ENCODE assay signal across 21 cellular contexts in genomic region chr22:44479662-44480061, GRCh38. TPM values are rescaled to one million over a fixed set of nuclear protein-coding genes. Genes with fewer than 3 reads are reported as not detected.
DNase-seq lines count a peak whose midpoint lies in the region; ATAC-seq and TF ChIP-seq lines count a peak whose summit lies in the region.
"Had no signal": no experiment of that assay in that cellular context is flagged by ENCODE, and none has a peak within 500 bp of the region (broad histone marks: within the 10 kb centered on the region; RNA-seq: fewer than 3 reads in every experiment).

No MANE protein-coding gene starts in this region.

- TF ChIP-seq CTCF in BE2C (IDR thresholded peaks at IDR 0.05; ENCODE audit: low read depth, low read length), result no peak

- no peaks in the 10 kb centered on the region for H3K9me3 ChIP-seq in BE2C

- peak; percentile 60 to 75 for ATAC-seq in natural killer cell treated with Interleukin-12 subunit alpha and Interleukin-12 subunit beta and Interleukin-15 and Interleukin-18, amount 100 ng/mL, for 72 hours
- no peak for ATAC-seq in HG02840 (IDR thresholded peaks at IDR 0.05; ENCODE audit: low FRiP score, unreplicated experiment)
- ATAC-seq: activated CD4-positive, CD25-positive, alpha-beta regulatory T cell treated with anti-CD3 and anti-CD28 coated beads, Interleukin-2, amount 50 U/mL, for 24 hours; GM23338; K562; Right ventricle myocardium inferior; stimulated activated naive B cell treated with anti-CD40 and anti-IgM and Interleukin-4, amounts not matched to agents 10 μg/mL and 1 μg/mL and 100 μg/mL, for 72 hours had no signal

- H3K27me3 Mint-ChIP-seq in natural killer cell treated with Interleukin-12 subunit alpha and Interleukin-12 subunit beta and Interleukin-15 and Interleukin-18, amount 100 ng/mL, for 72 hours, result peaks cover 3 to 9% of the 10 kb centered on the region in 2 donors

- no peaks in the 10 kb centered on the region for H3K36me3 ChIP-seq in BE2C

- peak overlapping the region; percentile 3 for H3K4me3 Mint-ChIP-seq in natural killer cell treated with Interleukin-12 subunit alpha and Interleukin-12 subunit beta and Interleukin-15 and Interleukin-18, amount 100 ng/mL, for 72 hours
- H3K4me3 Mint-ChIP-seq: activated CD4-positive, alpha-beta memory T cell treated with anti-CD3 and anti-CD28 coated beads, Interleukin-2, amount 10 ng/mL, durations not matched to agents 7 days and 5 days; GM23338; stimulated activated naive B cell treated with anti-CD40 and anti-IgM and Interleukin-4, amounts not matched to agents 10 μg/mL and 1 μg/mL and 100 μg/mL, for 72 hours had no signal

- H3K4me3 ChIP-seq in BE2C (ENCODE audit: low read depth, low read length), result no peak overlapping the region
- H3K4me3 ChIP-seq: GM23338, K562, smooth muscle cell had no signal

- H3K4me1 Mint-ChIP-seq in natural killer cell treated with Interleukin-12 subunit alpha and Interleukin-12 subunit beta and Interleukin-15 and Interleukin-18, amount 100 ng/mL, for 72 hours (ENCODE audit: low read depth in 2 of 2), result peaks cover 14% of the 10 kb centered on the region in 2 donors
- H3K4me1 Mint-ChIP-seq: GM23338 had no signal

- peaks cover 9% of the 10 kb centered on the region for H3K9me3 Mint-ChIP-seq in natural killer cell treated with Interleukin-12 subunit alpha and Interleukin-12 subunit beta and Interleukin-15 and Interleukin-18, amount 100 ng/mL, for 72 hours

- peaks cover 4% of the 10 kb centered on the region; the same call in 1 of the 2 replicates for H3K4me1 ChIP-seq in BE2C

- peak; percentile 55 for DNase-seq in NCI-H1436 (lab: John Stamatoyannopoulos, UW)
- no peak for DNase-seq in NCI-H1436 treated with DMSO at 0.1 percent for 48 hours (lab: John Stamatoyannopoulos, UW)
- DNase-seq in NCI-H187 treated with DMSO at 0.1 percent for 48 hours (lab: John Stamatoyannopoulos, UW), result peak; percentile 37
- peak; percentile 85 for DNase-seq in NCI-H748 (lab: John Stamatoyannopoulos, UW; ENCODE audit: unreplicated experiment)
- DNase-seq in natural killer cell treated with Interleukin-12 subunit alpha and Interleukin-12 subunit beta and Interleukin-15 and Interleukin-18, amount 100 ng/mL, for 72 hours (ENCODE audit: low spot score), result no peak
- DNase-seq in SIG-M5 treated with dmso at 0.1 percent for 504 hours (lab: John Stamatoyannopoulos, UW; ENCODE audit: unreplicated experiment), result no peak
- no peak for DNase-seq in BE2C
- DNase-seq: activated CD4-positive, alpha-beta memory T cell treated with anti-CD3 and anti-CD28 coated beads, Interleukin-2, amount 10 ng/mL, durations not matched to agents 7 days and 5 days; activated naive CD4-positive, alpha-beta T cell; activated T-cell treated with anti-CD3 and anti-CD28 coated beads, Interleukin-2, amount 50 U/mL, for 1 hour; amniotic stem cell; cortex of kidney; kidney glomerular epithelial cell; NCI-H2081 treated with DMSO at 0.1 percent for 48 hours; stimulated activated naive B cell treated with anti-CD40 and anti-IgM and Interleukin-4, amounts not matched to agents 10 μg/mL and 1 μg/mL and 100 μg/mL, for 72 hours had no signal

- peaks cover 34% of the 10 kb centered on the region for H3K36me3 Mint-ChIP-seq in natural killer cell treated with Interleukin-12 subunit alpha and Interleukin-12 subunit beta and Interleukin-15 and Interleukin-18, amount 100 ng/mL, for 72 hours

- peak overlapping the region; percentile 1 to 6 for H3K27ac Mint-ChIP-seq in natural killer cell treated with Interleukin-12 subunit alpha and Interleukin-12 subunit beta and Interleukin-15 and Interleukin-18, amount 100 ng/mL, for 72 hours
- H3K27ac Mint-ChIP-seq: activated CD4-positive, alpha-beta memory T cell treated with anti-CD3 and anti-CD28 coated beads, Interleukin-2, amount 10 ng/mL, durations not matched to agents 7 days and 5 days; GM23338; stimulated activated naive B cell treated with anti-CD40 and anti-IgM and Interleukin-4, amounts not matched to agents 10 μg/mL and 1 μg/mL and 100 μg/mL, for 72 hours had no signal

- peaks cover 5% of the 10 kb centered on the region; the same call in 1 of the 2 replicates for H3K27me3 ChIP-seq in BE2C

RNA-seq across cellular contexts. Expression of gene RTL6, which starts 18.4 kb away (rescaled TPM):
- 1 to 10 TPM; 7.9 to 9.9 TPM for total RNA-seq in natural killer cell treated with Interleukin-12 subunit alpha and Interleukin-12 subunit beta and Interleukin-15 and Interleukin-18, amount 100 ng/mL, for 72 hours
- polyA plus RNA-seq in BE2C (2012; ENCODE audit: insufficient read depth, insufficient read length, low read depth), result 28.1 TPM

Comparison
In these comparisons a context has a peak if more than half of its experiments do, and no peak if none do; other contexts are left out.
1. DNase-seq: peak in NCI-H1436 (single experiment), NCI-H187 treated with DMSO at 0.1 percent for 48 hours (single experiment) and NCI-H748 (single experiment); none in NCI-H1436 treated with DMSO at 0.1 percent for 48 hours (single experiment), natural killer cell treated with Interleukin-12 subunit alpha and Interleukin-12 subunit beta and Interleukin-15 and Interleukin-18, amount 100 ng/mL, for 72 hours (single experiment), SIG-M5 treated with dmso at 0.1 percent for 504 hours (single experiment) and BE2C (single experiment).